In genomic region chr2:58039170-58039611, GRCh38 we compare ENCODE assay signal across 8 cellular contexts. TPM values are rescaled to one million over a fixed set of nuclear protein-coding genes. Genes with fewer than 3 reads are reported as not detected.
DNase-seq lines count a peak whose midpoint lies in the region; ATAC-seq lines count a peak whose summit lies in the region.

No MANE protein-coding gene starts in this region.

- H3K4me1 Mint-ChIP-seq in activated CD8-positive, alpha-beta memory T cell treated with anti-CD3 and anti-CD28 coated beads, Interleukin-2, amount 10 ng/mL, durations not matched to agents 7 days and 5 days, result peaks cover 13% of the 10 kb centered on the region

- intact Hi-C loops in sciatic nerve (cut with DNase I), result no loop called here

- in situ Hi-C loops in ACHN (cut with HindIII; ENCODE audit: low pct_ligation_motif_present, low pct_unique_long_range_greater_than_20kb, low sequenced_read_pairs), result no loop called here

- no peak for DNase-seq in activated CD8-positive, alpha-beta memory T cell treated with anti-CD3 and anti-CD28 coated beads, Interleukin-2, amount 10 ng/mL, durations not matched to agents 7 days and 5 days
- no peak for DNase-seq in activated CD8-positive, alpha-beta memory T cell treated with anti-CD3 and anti-CD28 coated beads for 24 hours
- peak; percentile 81 for DNase-seq in SIG-M5 treated with dmso at 0.1 percent for 504 hours (lab: John Stamatoyannopoulos, UW; ENCODE audit: unreplicated experiment)
- no peak for DNase-seq in sciatic nerve (ENCODE audit: low spot score)
- no peak for DNase-seq in ACHN
- DNase-seq in activated CD8-positive, alpha-beta memory T cell treated with anti-CD3 and anti-CD28 coated beads, Interleukin-2, amount 50 U/mL, for 4 hours, result no peak
- DNase-seq in left lobe of liver (ENCODE audit: low spot score), result no peak

- H3K27me3 Mint-ChIP-seq in activated CD8-positive, alpha-beta memory T cell treated with anti-CD3 and anti-CD28 coated beads, Interleukin-2, amount 10 ng/mL, durations not matched to agents 7 days and 5 days, result no peaks in the 10 kb centered on the region

- peak overlapping the region; percentile 34 for H3K27ac Mint-ChIP-seq in activated CD8-positive, alpha-beta memory T cell treated with anti-CD3 and anti-CD28 coated beads, Interleukin-2, amount 10 ng/mL, durations not matched to agents 7 days and 5 days

- ATAC-seq in activated CD8-positive, alpha-beta memory T cell treated with anti-CD3 and anti-CD28 coated beads, Interleukin-2, amount 10 ng/mL, durations not matched to agents 7 days and 5 days, result no peak
- ATAC-seq in HG03060 (IDR thresholded peaks at IDR 0.05; ENCODE audit: low read depth, unreplicated experiment) (peak; percentile 29), sciatic nerve (peak; percentile 41), left lobe of liver (no peak)

- no peaks in the 10 kb centered on the region for H3K9me3 Mint-ChIP-seq in activated CD8-positive, alpha-beta memory T cell treated with anti-CD3 and anti-CD28 coated beads, Interleukin-2, amount 10 ng/mL, durations not matched to agents 7 days and 5 days (ENCODE audit: low read depth)

- CTCF ChIA-PET in activated CD8-positive, alpha-beta memory T cell treated with anti-CD3 and anti-CD28 coated beads, Interleukin-2, amount 10 ng/mL, durations not matched to agents 7 days and 5 days (lab: Charles Lee), result no interaction called here

- H3K4me3 Mint-ChIP-seq in activated CD8-positive, alpha-beta memory T cell treated with anti-CD3 and anti-CD28 coated beads, Interleukin-2, amount 10 ng/mL, durations not matched to agents 7 days and 5 days, result peak overlapping the region; percentile 3

- peaks cover 14% of the 10 kb centered on the region for H3K36me3 Mint-ChIP-seq in activated CD8-positive, alpha-beta memory T cell treated with anti-CD3 and anti-CD28 coated beads, Interleukin-2, amount 10 ng/mL, durations not matched to agents 7 days and 5 days

RNA-seq across cellular contexts. Expression of gene VRK2, which starts 7.4 kb away (rescaled TPM):
- total RNA-seq in activated CD8-positive, alpha-beta memory T cell treated with anti-CD3 and anti-CD28 coated beads, Interleukin-2, amount 10 ng/mL, durations not matched to agents 7 days and 5 days, result 10 to 100 TPM; 26.2 to 28.4 TPM
- total RNA-seq in sciatic nerve, result 21.0 TPM
- total RNA-seq in left lobe of liver, result 8.5 TPM

Comparison
In these comparisons a context has a peak if more than half of its experiments do, and no peak if none do; other contexts are left out.
1. ATAC-seq: peak in HG03060 (single experiment) and sciatic nerve (single experiment); none in activated CD8-positive, alpha-beta memory T cell treated with anti-CD3 and anti-CD28 coated beads, Interleukin-2, amount 10 ng/mL, durations not matched to agents 7 days and 5 days (single experiment) and left lobe of liver (single experiment).